In the genomic region with DNA sequence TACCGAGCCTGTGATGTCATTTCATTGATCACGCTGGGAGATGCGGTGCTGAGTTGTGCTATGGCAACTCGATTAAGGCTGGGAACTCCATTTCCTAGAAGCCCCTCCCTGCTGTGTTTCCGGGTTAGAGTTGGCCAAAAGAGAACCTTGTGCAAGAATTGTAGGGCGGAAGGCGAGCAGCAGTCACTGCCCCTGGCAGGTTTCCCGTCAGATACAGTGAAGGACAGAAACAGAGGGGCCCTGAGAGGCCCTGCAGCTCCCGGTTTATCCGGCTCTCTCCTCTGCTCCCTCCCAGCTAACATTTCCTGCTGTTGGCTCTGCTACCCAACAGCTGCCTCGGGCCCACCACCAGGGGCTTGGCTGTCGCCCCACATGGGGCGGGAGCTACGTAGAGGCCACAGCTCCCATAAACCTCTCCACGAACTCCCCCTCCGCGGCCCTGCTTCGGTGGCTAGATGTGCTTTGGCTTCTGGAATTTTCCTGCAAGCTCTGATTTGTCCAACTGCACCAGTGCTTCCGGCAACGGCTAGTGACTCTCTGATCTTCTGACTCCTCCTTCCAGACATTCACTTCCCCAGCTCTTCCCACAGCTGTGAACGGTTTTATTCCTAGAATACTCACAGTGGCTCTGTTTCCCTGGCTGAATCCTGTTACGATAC, we compare ENCODE assay signal across 8 cellular contexts.
DNase-seq lines count a peak whose midpoint lies in the region; ATAC-seq, FAIRE-seq and TF ChIP-seq lines count a peak whose summit lies in the region.

No MANE protein-coding gene starts in this region.

- no peak for TF ChIP-seq POLR2A in GM12892 (IDR thresholded peaks at IDR 0.05; ENCODE audit: low read depth, low read length)

- DNase-seq in GM12892 (ENCODE audit: insufficient read length) (peak; percentile 23), NCI-H460 (ENCODE audit: extremely low read depth, low read depth) (peak; percentile 65), endothelial cell (ENCODE audit: low spot score) (peak; percentile 38), midbrain (lab: John Stamatoyannopoulos, UW) (peak; percentile 46)
- peak; percentile 80 for DNase-seq in activated CD8-positive, alpha-beta memory T cell treated with anti-CD3 and anti-CD28 coated beads, Interleukin-2, amount 10 ng/mL, durations not matched to agents 7 days and 5 days
- peak; percentile 4 to 10 for DNase-seq in stimulated activated CD8-positive, alpha-beta memory T cell treated with anti-CD3 and anti-CD28 coated beads, Interleukin-15, amount 100 ng/mL, for 4 hours (ENCODE audit: low read depth in 2 of 2)

- H3K27ac Mint-ChIP-seq in activated CD8-positive, alpha-beta memory T cell treated with anti-CD3 and anti-CD28 coated beads, Interleukin-2, amount 10 ng/mL, durations not matched to agents 7 days and 5 days = peak overlapping the region; percentile 85
- peak overlapping the region; percentile 88 for H3K27ac Mint-ChIP-seq in endothelial cell (ENCODE audit: unreplicated experiment)

- peaks cover 3% of the 10 kb centered on the region for H3K27me3 Mint-ChIP-seq in activated CD8-positive, alpha-beta memory T cell treated with anti-CD3 and anti-CD28 coated beads, Interleukin-2, amount 10 ng/mL, durations not matched to agents 7 days and 5 days
- peaks cover 13% of the 10 kb centered on the region for H3K27me3 Mint-ChIP-seq in endothelial cell (ENCODE audit: unreplicated experiment)

- peak overlapping the region; percentile 70 for H3K4me3 Mint-ChIP-seq in activated CD8-positive, alpha-beta memory T cell treated with anti-CD3 and anti-CD28 coated beads, Interleukin-2, amount 10 ng/mL, durations not matched to agents 7 days and 5 days
- peak overlapping the region; percentile 37 for H3K4me3 Mint-ChIP-seq in endothelial cell (ENCODE audit: unreplicated experiment)

- H3K4me1 Mint-ChIP-seq in activated CD8-positive, alpha-beta memory T cell treated with anti-CD3 and anti-CD28 coated beads, Interleukin-2, amount 10 ng/mL, durations not matched to agents 7 days and 5 days = peaks cover 27% of the 10 kb centered on the region
- peaks cover 18% of the 10 kb centered on the region for H3K4me1 Mint-ChIP-seq in endothelial cell (ENCODE audit: unreplicated experiment)

- FAIRE-seq in GM12892 (lab: Jason Lieb, UNC) = peak; percentile 5

- peaks cover 3% of the 10 kb centered on the region for H3K36me3 Mint-ChIP-seq in activated CD8-positive, alpha-beta memory T cell treated with anti-CD3 and anti-CD28 coated beads, Interleukin-2, amount 10 ng/mL, durations not matched to agents 7 days and 5 days
- H3K36me3 Mint-ChIP-seq in endothelial cell (ENCODE audit: low read depth, unreplicated experiment) = no peaks in the 10 kb centered on the region

- ATAC-seq in activated CD8-positive, alpha-beta memory T cell treated with anti-CD3 and anti-CD28 coated beads, Interleukin-2, amount 10 ng/mL, durations not matched to agents 7 days and 5 days = peak; percentile 93
- ATAC-seq in HG02763 (IDR thresholded peaks at IDR 0.05; ENCODE audit: unreplicated experiment) (no peak), HG03442 (IDR thresholded peaks at IDR 0.05; ENCODE audit: unreplicated experiment) (no peak)

- CTCF ChIA-PET in activated CD8-positive, alpha-beta memory T cell treated with anti-CD3 and anti-CD28 coated beads, Interleukin-2, amount 10 ng/mL, durations not matched to agents 7 days and 5 days (lab: Charles Lee) = interaction anchor here (1.1 to 1.9 kb wide), 2 partner anchors 105 to 107 kb away, joined by 3 to 8 read pairs; no protein-coding TSS in a partner anchor

- no peak for TF ChIP-seq CTCF in endothelial cell (IDR thresholded peaks at IDR 0.05; ENCODE audit: unreplicated experiment)

- H3K9me3 Mint-ChIP-seq in activated CD8-positive, alpha-beta memory T cell treated with anti-CD3 and anti-CD28 coated beads, Interleukin-2, amount 10 ng/mL, durations not matched to agents 7 days and 5 days (ENCODE audit: low read depth) = no peaks in the 10 kb centered on the region
- no peaks in the 10 kb centered on the region for H3K9me3 Mint-ChIP-seq in endothelial cell (ENCODE audit: unreplicated experiment)

Comparison
In these comparisons a context has a peak if more than half of its experiments do, and no peak if none do; other contexts are left out.
1. DNase-seq: peak in every context shown above with its lines; median percentile 80 in activated CD8-positive, alpha-beta memory T cell treated with anti-CD3 and anti-CD28 coated beads, Interleukin-2, amount 10 ng/mL, durations not matched to agents 7 days and 5 days; 65 in NCI-H460; 46 in midbrain; 38 in endothelial cell; 23 in GM12892; 7 in stimulated activated CD8-positive, alpha-beta memory T cell treated with anti-CD3 and anti-CD28 coated beads, Interleukin-15, amount 100 ng/mL, for 4 hours.